19 cellular contexts compared by ENCODE assay signal in the genomic region with DNA sequence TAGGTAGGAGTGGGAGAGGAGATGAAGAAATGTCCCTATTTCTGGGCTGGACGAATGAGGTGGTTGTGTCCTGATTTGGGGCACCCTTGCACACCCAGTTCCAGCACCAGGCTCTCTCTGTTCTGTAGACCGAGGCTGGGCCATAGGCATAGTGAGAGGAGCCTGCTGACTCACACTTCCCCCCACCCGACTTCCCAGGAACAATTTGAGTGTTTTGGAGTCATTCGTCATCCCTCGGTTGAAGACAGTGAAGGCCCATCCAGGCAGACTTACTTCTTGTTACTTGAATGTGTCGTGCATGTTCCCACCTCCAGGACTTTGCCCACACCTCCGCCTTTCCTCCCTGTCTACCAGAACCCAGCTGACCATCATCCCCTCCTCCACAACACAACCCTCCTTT.
DNase-seq lines count a peak whose midpoint lies in the region; ATAC-seq, FAIRE-seq and TF ChIP-seq lines count a peak whose summit lies in the region.
"Had no signal": no experiment of that assay in that cellular context is flagged by ENCODE, and none has a peak within 500 bp of the region (broad histone marks: within the 10 kb centered on the region; RNA-seq: fewer than 3 reads in every experiment).

No MANE protein-coding gene starts in this region.

- TF ChIP-seq CTCF in BE2C (IDR thresholded peaks at IDR 0.05; ENCODE audit: low read depth, low read length) (no peak), bronchial epithelial cell (IDR thresholded peaks at IDR 0.05; ENCODE audit: insufficient read depth, low read length, severe bottlenecking) (no peak), esophagus muscularis mucosa (IDR thresholded peaks at IDR 0.05) (no peak), upper lobe of right lung (IDR thresholded peaks at IDR 0.05) (no peak)

- 79% methylated on average over 7 of the region's 7 CpGs for WGBS in esophagus muscularis mucosa

- TF ChIP-seq POLR2A in esophagus muscularis mucosa (IDR thresholded peaks at IDR 0.05; ENCODE audit: low read depth) = no peak

- H3K36me3 ChIP-seq in BE2C = no peaks in the 10 kb centered on the region
- no peaks in the 10 kb centered on the region for H3K36me3 ChIP-seq in bronchial epithelial cell (ENCODE audit: control insufficient read depth, insufficient read depth, low read length)
- H3K36me3 ChIP-seq in esophagus muscularis mucosa = no peaks in the 10 kb centered on the region
- no peaks in the 10 kb centered on the region for H3K36me3 ChIP-seq in upper lobe of right lung
- H3K36me3 ChIP-seq: left lung, MG63, right lobe of liver had no signal

- DNase-seq in BE2C = peak; percentile 14
- peak; percentile 51 for DNase-seq in HT1080 (ENCODE audit: low read depth)
- DNase-seq in bronchial epithelial cell (ENCODE audit: low read depth) = no peak
- peak; percentile 35 for DNase-seq in kidney tubule cell (ENCODE audit: low spot score)
- no peak for DNase-seq in OCI-M2 (lab: John Stamatoyannopoulos, UW; ENCODE audit: unreplicated experiment)
- no peak for DNase-seq in esophagus muscularis mucosa (ENCODE audit: extremely low spot score)
- DNase-seq in upper lobe of right lung = no peak
- DNase-seq: activated CD8-positive, alpha-beta memory T cell treated with anti-CD3 and anti-CD28 coated beads, Interleukin-2, amount 10 ng/mL, durations not matched to agents 7 days and 5 days; activated effector memory CD4-positive, alpha-beta T cell treated with anti-CD3 and anti-CD28 coated beads, Interleukin-2, amount 50 U/mL, for 16 hours; amniotic stem cell; CD8-positive, alpha-beta memory T cell; left lung; MG63; NCI-H1694 treated with DMSO at 0.1 percent for 48 hours; right lobe of liver; SHP77 treated with DMSO at 0.1 percent for 48 hours; stimulated activated naive CD8-positive, alpha-beta T cell treated with anti-CD3 and anti-CD28 coated beads, Interleukin-15, amount 100 ng/mL, for 72 hours had no signal

- peak; percentile 47 for FAIRE-seq in bronchial epithelial cell (lab: Jason Lieb, UNC)

- no peak for TF ChIP-seq EP300 in esophagus muscularis mucosa (IDR thresholded peaks at IDR 0.05)

- H3K27me3 ChIP-seq in BE2C = no peaks in the 10 kb centered on the region
- H3K27me3 ChIP-seq in bronchial epithelial cell (ENCODE audit: control insufficient read depth, insufficient read depth, low read length) = no peaks in the 10 kb centered on the region
- H3K27me3 ChIP-seq in esophagus muscularis mucosa = no peaks in the 10 kb centered on the region
- no peaks in the 10 kb centered on the region for H3K27me3 ChIP-seq in upper lobe of right lung
- H3K27me3 ChIP-seq: left lung, MG63, right lobe of liver had no signal

- H3K9me3 ChIP-seq in BE2C (no peaks in the 10 kb centered on the region), esophagus muscularis mucosa (no peaks in the 10 kb centered on the region), upper lobe of right lung (no peaks in the 10 kb centered on the region)
- H3K9me3 ChIP-seq: left lung, MG63, right lobe of liver had no signal

- ATAC-seq in esophagus mucosa (no peak), upper lobe of right lung (no peak)
- ATAC-seq: activated CD4-positive, CD25-positive, alpha-beta regulatory T cell treated with anti-CD3 and anti-CD28 coated beads, Interleukin-2, amount 50 U/mL, for 24 hours; activated CD8-positive, alpha-beta memory T cell treated with anti-CD3 and anti-CD28 coated beads, Interleukin-2, amount 10 ng/mL, durations not matched to agents 7 days and 5 days; left lung; right lobe of liver; stimulated activated naive CD8-positive, alpha-beta T cell treated with anti-CD3 and anti-CD28 coated beads, Interleukin-15, amount 100 ng/mL, for 72 hours had no signal

- peak overlapping the region; percentile 36 for H3K4me3 ChIP-seq in BE2C (ENCODE audit: low read depth, low read length)
- H3K4me3 ChIP-seq in bronchial epithelial cell (ENCODE audit: low read depth, low read length) = no peak overlapping the region
- H3K4me3 ChIP-seq in esophagus muscularis mucosa = no peak overlapping the region
- no peak overlapping the region for H3K4me3 ChIP-seq in upper lobe of right lung
- H3K4me3 ChIP-seq: left lung, MG63, right lobe of liver had no signal

- H3K4me1 ChIP-seq in BE2C (peaks cover 16% of the 10 kb centered on the region), esophagus muscularis mucosa (peaks cover 2 to 9% (median 6%) of the 10 kb centered on the region in 4 donors), upper lobe of right lung (no peaks in the 10 kb centered on the region)
- H3K4me1 ChIP-seq: left lung, right lobe of liver had no signal

- no peak overlapping the region for H3K27ac ChIP-seq in esophagus muscularis mucosa (replicated peaks in 1 of 4)
- no peak overlapping the region for H3K27ac ChIP-seq in upper lobe of right lung
- H3K27ac ChIP-seq: left lung, right lobe of liver had no signal

- intact Hi-C loops in esophagus muscularis mucosa (cut with DNase I) = loop anchor here (2.0 kb wide), 1 partner anchor 376 kb away; no protein-coding TSS in a partner anchor
- intact Hi-C loops in upper lobe of right lung (cut with DNase I) = loop anchor here (10.0 kb wide), 2 partner anchors 202 to 362 kb away; no protein-coding TSS in a partner anchor

Comparison
In these comparisons a context has a peak if more than half of its experiments do, and no peak if none do; other contexts are left out.
1. DNase-seq: peak in BE2C (single experiment), HT1080 (single experiment) and kidney tubule cell (single experiment); none in bronchial epithelial cell (single experiment), OCI-M2 (single experiment), esophagus muscularis mucosa (single experiment) and upper lobe of right lung (single experiment).